ENCODE assay signal across 8 cellular contexts in the genomic region with DNA sequence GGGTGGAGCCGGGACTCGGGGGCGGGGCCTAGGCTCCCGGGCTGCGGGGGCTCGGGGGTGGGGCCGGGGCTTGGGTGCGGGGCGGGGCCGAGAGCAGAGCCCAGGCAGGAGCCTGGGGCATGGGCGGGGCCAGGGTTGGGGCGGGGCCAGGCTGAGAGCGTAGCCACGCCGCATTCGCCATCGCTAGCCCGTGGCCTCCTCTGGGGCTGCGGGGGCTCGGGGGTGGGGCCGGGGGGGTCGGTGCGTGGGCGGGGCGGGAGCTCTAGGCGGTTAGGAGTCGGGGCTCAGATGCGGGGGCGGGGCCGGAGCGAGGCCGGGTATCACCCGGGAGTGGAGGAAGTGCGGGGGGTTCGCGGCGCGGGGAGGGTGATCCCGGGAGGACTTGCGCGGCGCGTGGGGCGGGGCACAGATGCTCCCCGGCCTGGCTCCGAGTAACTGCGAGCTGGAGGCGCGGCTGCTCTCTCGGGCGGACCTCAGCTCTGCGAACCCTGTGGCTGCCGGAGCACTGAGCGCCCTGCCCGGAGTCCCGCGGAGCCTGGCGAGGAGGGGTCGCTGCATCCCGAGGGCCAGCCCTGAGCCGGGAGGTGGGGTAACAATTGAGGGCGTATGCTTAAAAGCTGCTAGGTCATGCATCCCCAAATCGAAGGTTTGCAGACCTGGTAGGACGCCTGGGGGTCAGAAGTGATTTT. TPM values are rescaled to one million over a fixed set of nuclear protein-coding genes. Genes with fewer than 3 reads are reported as not detected.
DNase-seq lines count a peak whose midpoint lies in the region; ATAC-seq, FAIRE-seq and TF ChIP-seq lines count a peak whose summit lies in the region.

No MANE protein-coding gene starts in this region.

- H3K18ac ChIP-seq in H1 (ENCODE audit: extremely low read depth, low read length) (peak overlapping the region; percentile 78; the same call in 1 of the 2 replicates), mesendoderm (ENCODE audit: low read length) (peak overlapping the region; percentile 39)

- H2AFZ ChIP-seq in H1 (ENCODE audit: low read length), result no peak overlapping the region

- H3K79me2 ChIP-seq in H1 (ENCODE audit: control insufficient read depth in 1 of 2, insufficient read depth in 2 of 2, low read length in 2 of 2) (peaks cover 0 to 23% of the 10 kb centered on the region in 2 experiments; a peak in 3 of 4 replicates), mesendoderm (ENCODE audit: control insufficient read depth, insufficient read depth, low read length) (no peaks in the 10 kb centered on the region)

- H2AK5ac ChIP-seq in H1 (ENCODE audit: low read depth, low read length), result no peak overlapping the region
- no peak overlapping the region for H2AK5ac ChIP-seq in mesendoderm (ENCODE audit: low read length)

- DNase-seq in COLO829 (ENCODE audit: low spot score), result peak; percentile 99
- peak; percentile 88 for DNase-seq in HTR-8/SVneo (ENCODE audit: insufficient read length, low spot score)
- DNase-seq in NOMO-1 treated with DMSO at 0.1 percent for 48 hours (lab: John Stamatoyannopoulos, UW; ENCODE audit: unreplicated experiment), result peak; percentile 94
- peak; percentile 85 for DNase-seq in activated CD8-positive, alpha-beta memory T cell treated with anti-CD3 and anti-CD28 coated beads, Interleukin-2, amount 50 U/mL, for 1 hour (ENCODE audit: extremely low read depth)
- DNase-seq in H1 (ENCODE audit: low read depth in 1 of 2, low spot score in 2 of 2), result peak; percentile 82 to 92
- peak; percentile 93 for DNase-seq in mesendoderm
- DNase-seq in stimulated activated CD8-positive, alpha-beta memory T cell treated with anti-CD3 and anti-CD28 coated beads, Interleukin-12 subunit alpha, Interleukin-12 subunit beta, amount 100 ng/mL, for 24 hours (ENCODE audit: extremely low read depth), result peak; percentile 92

- H3K4me1 ChIP-seq in H1 (replicated peaks in 1 of 4; ENCODE audit: control insufficient read depth in 3 of 4, insufficient read depth in 4 of 4, low read length in 3 of 4) (peaks cover 2 to 5% (median 4%) of the 10 kb centered on the region in 4 experiments; a peak in 5 of 7 replicates), mesendoderm (ENCODE audit: control insufficient read depth, low read depth, low read length) (no peaks in the 10 kb centered on the region)

- H3K9ac ChIP-seq in H1 (replicated peaks in 1 of 4; ENCODE audit: extremely low read depth in 1 of 4, low read depth in 3 of 4, low read length in 3 of 4) (peak overlapping the region in 2 of 4 experiments; percentile 9 to 47; a peak in 2 of 7 replicates), mesendoderm (ENCODE audit: low read length) (peak overlapping the region; percentile 67)

- no peak overlapping the region for H2BK15ac ChIP-seq in H1 (ENCODE audit: low read length)
- H2BK15ac ChIP-seq in mesendoderm (replicated peaks; ENCODE audit: low read depth), result no peak overlapping the region

- TF ChIP-seq CTCF in H1 (IDR thresholded peaks at IDR 0.05; ENCODE audit: control extremely low read depth in 1 of 3, insufficient read depth in 1 of 3, low read depth in 1 of 3, low read length in 3 of 3), result no peak

- FAIRE-seq in HTR-8/SVneo (lab: Jason Lieb, UNC), result no peak
- FAIRE-seq in H1 (lab: Jason Lieb, UNC), result no peak

- H4K8ac ChIP-seq in H1 (ENCODE audit: extremely low read depth, insufficient read depth, low read length) (peak overlapping the region; percentile 78; the same call in 1 of the 2 replicates), mesendoderm (ENCODE audit: low read depth, low read length) (no peak overlapping the region)

- TF ChIP-seq POLR2A in H1 (IDR thresholded peaks at IDR 0.05; ENCODE audit: control extremely low read depth in 1 of 2, low read depth in 2 of 2, low read length in 2 of 2), result peak; percentile 12 to 45; a peak in 2 of 3 replicates

- H4K5ac ChIP-seq in H1 (ENCODE audit: insufficient read length, low read depth, low read length) (peak overlapping the region; percentile 70), mesendoderm (ENCODE audit: low read length) (no peak overlapping the region)

- H2BK5ac ChIP-seq in H1 (ENCODE audit: low read depth, low read length) (peak overlapping the region; percentile 82; the same call in 1 of the 2 replicates), mesendoderm (ENCODE audit: low read length) (no peak overlapping the region)

- H3K4me3 ChIP-seq in H1 (ENCODE audit: extremely low read depth in 1 of 4, insufficient read depth in 2 of 4, low read depth in 3 of 4, low read length in 4 of 4) (peak overlapping the region; percentile 39 to 84 (median 58)), mesendoderm (ENCODE audit: low read length) (peak overlapping the region; percentile 30)

- H3K4me2 ChIP-seq in H1 (ENCODE audit: insufficient read depth in 1 of 2, low read depth in 2 of 2, low read length in 2 of 2) (peak overlapping the region; percentile 57 to 67), mesendoderm (ENCODE audit: low read length) (peak overlapping the region; percentile 54)

- TF ChIP-seq EP300 in H1 (IDR thresholded peaks at IDR 0.05; ENCODE audit: borderline replicate concordance in 1 of 2, low read depth in 2 of 2, low read length in 2 of 2), result no peak

- TF ChIP-seq RAD21 in H1 (IDR thresholded peaks at IDR 0.05 in 1 of 2, conservative IDR thresholded peaks at IDR 0.05 in 1 of 2; ENCODE audit: low read depth in 2 of 2, low read length in 2 of 2), result no peak

- H4K91ac ChIP-seq in H1 (replicated peaks; ENCODE audit: insufficient read length, low read length), result peak overlapping the region; percentile 70

- H3K79me1 ChIP-seq in H1 (ENCODE audit: low read depth, low read length) (no peaks in the 10 kb centered on the region), mesendoderm (ENCODE audit: low read length) (no peaks in the 10 kb centered on the region)

- peaks cover 3 to 20% (median 10%) of the 10 kb centered on the region in 4 experiments; a peak in 6 of 8 replicates for H3K36me3 ChIP-seq in H1 (ENCODE audit: control insufficient read depth in 2 of 4, insufficient read depth in 4 of 4, low read length in 3 of 4)
- no peaks in the 10 kb centered on the region for H3K36me3 ChIP-seq in mesendoderm (ENCODE audit: control insufficient read depth, insufficient read depth, low read length)

- 5% methylated on average over 14 of the region's 64 CpGs; no CpG with 5 or more reads in 1 of the 2 experiments for WGBS in H1 (ENCODE audit: extremely low coverage in 1 of 2, insufficient coverage in 1 of 2, insufficient read length in 1 of 2, insufficient replicate concordance in 2 of 2, low coverage in 1 of 2, low lambda C conversion rate in 2 of 2, missing lambda C conversion rate in 1 of 2), 2 experiments
- WGBS in mesendoderm (ENCODE audit: extremely low coverage, insufficient coverage, low lambda C conversion rate), result no CpG with 5 or more reads among the region's 64 CpGs

- H3K9me3 ChIP-seq in H1 (ENCODE audit: insufficient read depth in 2 of 2, low read depth in 1 of 2, low read length in 1 of 2), result peaks cover 7% of the 10 kb centered on the region in 2 experiments; a peak in 3 of 4 replicates

- peak; percentile 62 for ATAC-seq in GM21367 (IDR thresholded peaks at IDR 0.05; ENCODE audit: unreplicated experiment)

- H2BK12ac ChIP-seq in H1 (ENCODE audit: low read depth, low read length), result no peak overlapping the region

- H3K56ac ChIP-seq in H1 (replicated peaks; ENCODE audit: insufficient read length, low read depth, low read length), result peak overlapping the region; percentile 36
- H3K56ac ChIP-seq in mesendoderm (ENCODE audit: low read length), result peak overlapping the region; percentile 77

- no peak overlapping the region for H3K4ac ChIP-seq in H1 (replicated peaks; ENCODE audit: insufficient read length, low read depth, low read length)
- H3K4ac ChIP-seq in mesendoderm (ENCODE audit: low read depth, low read length), result no peak overlapping the region

- peaks cover 2% of the 10 kb centered on the region; the same call in 1 of the 2 replicates for H3K23me2 ChIP-seq in H1 (ENCODE audit: low read depth, low read length)

- H3K27me3 ChIP-seq in H1 (replicated peaks in 1 of 4; ENCODE audit: control insufficient read depth in 3 of 4, extremely low read depth in 1 of 4, insufficient read depth in 3 of 4, low read length in 3 of 4) (no peaks in the 10 kb centered on the region), mesendoderm (ENCODE audit: insufficient read depth, low read length, poor library complexity) (no peaks in the 10 kb centered on the region)

- peak overlapping the region; percentile 13 for H2BK120ac ChIP-seq in H1 (replicated peaks; ENCODE audit: low read depth, low read length)
- H2BK120ac ChIP-seq in mesendoderm (ENCODE audit: low read depth, low read length), result no peak overlapping the region

- no peak overlapping the region for H3K23ac ChIP-seq in H1 (ENCODE audit: insufficient read length)
- H3K23ac ChIP-seq in mesendoderm (ENCODE audit: low read length), result no peak overlapping the region

- H2BK20ac ChIP-seq in H1 (ENCODE audit: low read length), result no peak overlapping the region

- POLR2A ChIA-PET in H1 (lab: Charles Lee; ENCODE audit: partially characterized antibody), result interaction anchor here (0.6 to 3.6 kb wide), 12 partner anchors 8 to 336 kb away, joined by 3 to 17 read pairs (median 4); a partner anchor contains a TSS

- H3K27ac ChIP-seq in H1 (ENCODE audit: low read depth, low read length) (peak overlapping the region; percentile 49; the same call in 1 of the 2 replicates), mesendoderm (ENCODE audit: low read depth, low read length) (peak overlapping the region; percentile 27)

- CTCF ChIA-PET in H1 (lab: Charles Lee; ENCODE audit: partially characterized antibody), result interaction anchor here (0.6 to 3.2 kb wide), 4 partner anchors 15 to 80 kb away, joined by 3 to 22 read pairs (median 3); no protein-coding TSS in a partner anchor

- no peaks in the 10 kb centered on the region for H4K20me1 ChIP-seq in H1 (replicated peaks in 1 of 2; ENCODE audit: control insufficient read depth in 1 of 2, insufficient read depth in 2 of 2, low read length in 2 of 2)

- no peak overlapping the region for H3K14ac ChIP-seq in H1 (ENCODE audit: insufficient read length)

RNA-seq across cellular contexts. Expression of gene ECI2, which starts 0.4 kb away (rescaled TPM):
- 69.7 and 70.8 TPM in 2 replicates for total RNA-seq in H1 (2021; fragmentation: NEBNext Ultra II Directional; extraction: Animal tissue kit (Norgen Biotek cat#: 25700))
- polyA plus RNA-seq in H1 (2011; rRNA removed), result 23.2 and 40.4 TPM in 2 replicates
- polyA plus RNA-seq in H1 (2011; cell fraction: cytosol; rRNA removed), result 43.8 TPM
- 48.3 TPM for polyA plus RNA-seq in H1 (2011; cell fraction: nucleus; rRNA removed)
- 91.7 to 138 TPM (median 105 TPM) in 4 replicates for polyA plus RNA-seq in H1 (2012, experiment 1 of 2)
- polyA plus RNA-seq in H1 (2012, experiment 2 of 2), result 20.4 TPM
- 69.2 TPM for polyA plus RNA-seq in H1 (2013, experiment 1 of 2)
- polyA plus RNA-seq in H1 (2013, experiment 2 of 2), result 73.0 TPM
- 61.5 and 77.7 TPM in 2 replicates for polyA minus RNA-seq in H1 (2011; rRNA and poly(A)+ RNA removed)
- polyA minus RNA-seq in H1 (2011; cell fraction: cytosol; rRNA and poly(A)+ RNA removed), result 21.7 TPM
- polyA minus RNA-seq in H1 (2011; cell fraction: nucleus; rRNA and poly(A)+ RNA removed), result 27.6 TPM
- 48.6 TPM for polyA plus RNA-seq in mesendoderm (2013, experiment 1 of 2)
- 49.8 TPM for polyA plus RNA-seq in mesendoderm (2013, experiment 2 of 2)

RNA-seq across cellular contexts. Expression of gene FAM217A, which starts 56.9 kb away (rescaled TPM):
- total RNA-seq in H1 (2021; fragmentation: NEBNext Ultra II Directional; extraction: Animal tissue kit (Norgen Biotek cat#: 25700)), result not detected in 2 replicates
- polyA plus RNA-seq in H1 (2011; rRNA removed), result 0.03 TPM in 1 of 2 replicates, not detected in the other
- polyA plus RNA-seq in H1 (2011; cell fraction: cytosol; rRNA removed), result not detected
- polyA plus RNA-seq in H1 (2011; cell fraction: nucleus; rRNA removed), result not detected
- not detected in 4 replicates for polyA plus RNA-seq in H1 (2012, experiment 1 of 2)
- not detected for polyA plus RNA-seq in H1 (2012, experiment 2 of 2)
- polyA plus RNA-seq in H1 (2013, experiment 1 of 2), result not detected
- not detected for polyA plus RNA-seq in H1 (2013, experiment 2 of 2)
- polyA minus RNA-seq in H1 (2011; rRNA and poly(A)+ RNA removed), result not detected in 2 replicates
- polyA minus RNA-seq in H1 (2011; cell fraction: cytosol; rRNA and poly(A)+ RNA removed), result not detected
- polyA minus RNA-seq in H1 (2011; cell fraction: nucleus; rRNA and poly(A)+ RNA removed), result not detected
- polyA plus RNA-seq in mesendoderm (2013, experiment 1 of 2), result 0.03 TPM
- 0.03 TPM for polyA plus RNA-seq in mesendoderm (2013, experiment 2 of 2)

Comparison
In these comparisons a context has a peak if more than half of its experiments do, and no peak if none do; other contexts are left out.
1. Peak in every context shown above with its lines: DNase-seq, ATAC-seq, H3K4me3 ChIP-seq and H3K27ac ChIP-seq.